In genomic region chr9:86943871-86944240, GRCh38 we compare ENCODE assay signal across 16 cellular contexts. TPM values are rescaled to one million over a fixed set of nuclear protein-coding genes. Genes with fewer than 3 reads are reported as not detected.
DNase-seq lines count a peak whose midpoint lies in the region; ATAC-seq and TF ChIP-seq lines count a peak whose summit lies in the region.
"Had no signal": no experiment of that assay in that cellular context is flagged by ENCODE, and none has a peak within 500 bp of the region (broad histone marks: within the 10 kb centered on the region; RNA-seq: fewer than 3 reads in every experiment).

No MANE protein-coding gene starts in this region.

- H3K79me2 ChIP-seq in neural progenitor cell (ENCODE audit: low read depth): peaks cover 39% of the 10 kb centered on the region

- H3F3A ChIP-seq in neural progenitor cell (ENCODE audit: low read depth): peaks cover 73% of the 10 kb centered on the region

- TF ChIP-seq CTCF in heart left ventricle (IDR thresholded peaks at IDR 0.05) (no peak), fibroblast of pulmonary artery (IDR thresholded peaks at IDR 0.05; ENCODE audit: low read length, missing control alignments) (no peak), neural progenitor cell (IDR thresholded peaks at IDR 0.05) (no peak), vagina (IDR thresholded peaks at IDR 0.05) (no peak)

- no peak overlapping the region for H3K9ac ChIP-seq in neural progenitor cell

- H3K4me1 ChIP-seq in heart left ventricle (peaks cover 0 to 32% (median 5%) of the 10 kb centered on the region in 12 donors), neural progenitor cell (peaks cover 55% of the 10 kb centered on the region), vagina (peaks cover 14% of the 10 kb centered on the region)

- ATAC-seq in heart left ventricle: no peak
- no peak for ATAC-seq in GM19463 (IDR thresholded peaks at IDR 0.05; ENCODE audit: unreplicated experiment)
- ATAC-seq: activated CD8-positive, alpha-beta T cell treated with anti-CD3 and anti-CD28 coated beads for 36 hours; activated T-cell treated with anti-CD3 and anti-CD28 coated beads, Interleukin-2, amount 50 U/mL, for 72 hours; HCT116; Panc1; right cardiac atrium had no signal

- peaks cover 0 to 63% (median 0%) of the 10 kb centered on the region in 9 donors for H3K27me3 ChIP-seq in heart left ventricle
- H3K27me3 ChIP-seq in neural progenitor cell: peaks cover 1% of the 10 kb centered on the region
- no peaks in the 10 kb centered on the region for H3K27me3 ChIP-seq in vagina
- H3K27me3 ChIP-seq: tibial artery had no signal

- H3K27me3 Mint-ChIP-seq in neural progenitor cell (ENCODE audit: insufficient read depth, low read depth): peaks cover 6% of the 10 kb centered on the region

- intact Hi-C loops in heart left ventricle (cut with DNase I) (loop anchor here in 8 of 10 donors (10.0 kb wide), 9 partner anchors 141 to 459 kb away; no protein-coding TSS in a partner anchor), cardiac septum (cut with DNase I) (loop anchor here (10.0 kb wide), 3 partner anchors 121 to 459 kb away; no protein-coding TSS in a partner anchor), vagina (cut with DNase I) (loop anchor here (10.0 kb wide), 3 partner anchors 201 to 459 kb away; no protein-coding TSS in a partner anchor)

- DNase-seq in heart left ventricle (no peak), cardiac septum (ENCODE audit: low spot score) (no peak), fibroblast of pulmonary artery (ENCODE audit: low read depth) (no peak), neural progenitor cell (ENCODE audit: low spot score) (no peak), vagina (ENCODE audit: extremely low spot score in 2 of 2) (no peak), CD1c-positive myeloid dendritic cell (ENCODE audit: extremely low spot score) (no peak), NCI-H69 (lab: John Stamatoyannopoulos, UW) (no peak)
- DNase-seq: activated CD8-positive, alpha-beta T cell treated with anti-CD3 and anti-CD28 coated beads for 36 hours; activated T-cell treated with anti-CD3 and anti-CD28 coated beads, Interleukin-2, amount 50 U/mL, for 72 hours; NCI-H1092; stimulated activated CD4-positive, alpha-beta T cell treated with anti-CD3 and anti-CD28 coated beads, Interleukin-4, amount 100 ng/mL, for 24 hours had no signal

- peaks cover 63% of the 10 kb centered on the region for H3K4me1 Mint-ChIP-seq in neural progenitor cell

- peak overlapping the region in 2 of 12 donors; percentile 18 to 92 for H3K27ac ChIP-seq in heart left ventricle
- H3K27ac ChIP-seq in neural progenitor cell: peak overlapping the region; percentile 84
- H3K27ac ChIP-seq in vagina: no peak overlapping the region

- TF ChIP-seq POLR2A in heart left ventricle (IDR thresholded peaks at IDR 0.05) (no peak), vagina (IDR thresholded peaks at IDR 0.05) (no peak)

- 79 to 91% (median 80%) methylated on average over 1 of the region's 1 CpG for WGBS in heart left ventricle, 4 donors

- H3K36me3 Mint-ChIP-seq in neural progenitor cell: peaks cover 8% of the 10 kb centered on the region

- no peaks in the 10 kb centered on the region for H3K9me3 ChIP-seq in heart left ventricle
- H3K9me3 ChIP-seq in neural progenitor cell (ENCODE audit: low read depth): no peaks in the 10 kb centered on the region
- H3K9me3 ChIP-seq in vagina: no peaks in the 10 kb centered on the region
- H3K9me3 ChIP-seq: tibial artery had no signal

- H4K20me1 ChIP-seq in neural progenitor cell (ENCODE audit: low read depth): peaks cover 34% of the 10 kb centered on the region

- H3K36me3 ChIP-seq in heart left ventricle (no peaks in the 10 kb centered on the region), neural progenitor cell (peaks cover 5% of the 10 kb centered on the region), vagina (no peaks in the 10 kb centered on the region)
- H3K36me3 ChIP-seq: tibial artery had no signal

- H3K4me3 ChIP-seq in heart left ventricle (peak overlapping the region in 7 of 12 donors; percentile 1 to 92 (median 82)), fibroblast of pulmonary artery (replicated peaks; ENCODE audit: low read depth, low read length) (peak overlapping the region; percentile 90), neural progenitor cell (peak overlapping the region; percentile 97), vagina (peak overlapping the region; percentile 14 to 81)

- no peak overlapping the region for H2AFZ ChIP-seq in neural progenitor cell (replicated peaks)

- peak overlapping the region; percentile 98 for H3K4me2 ChIP-seq in neural progenitor cell

- peak overlapping the region; percentile 91 for H3K27ac Mint-ChIP-seq in neural progenitor cell
- H3K27ac Mint-ChIP-seq: activated CD8-positive, alpha-beta T cell treated with anti-CD3 and anti-CD28 coated beads for 36 hours; activated T-cell treated with anti-CD3 and anti-CD28 coated beads, Interleukin-2, amount 50 U/mL, for 72 hours had no signal

- H3K4me3 Mint-ChIP-seq in neural progenitor cell: peak overlapping the region; percentile 98
- H3K4me3 Mint-ChIP-seq: activated CD8-positive, alpha-beta T cell treated with anti-CD3 and anti-CD28 coated beads for 36 hours; activated T-cell treated with anti-CD3 and anti-CD28 coated beads, Interleukin-2, amount 50 U/mL, for 72 hours had no signal

- H3K9me3 Mint-ChIP-seq in neural progenitor cell: peaks cover 5% of the 10 kb centered on the region
- H3K9me3 Mint-ChIP-seq: activated CD8-positive, alpha-beta T cell treated with anti-CD3 and anti-CD28 coated beads for 36 hours; activated T-cell treated with anti-CD3 and anti-CD28 coated beads, Interleukin-2, amount 50 U/mL, for 72 hours had no signal

RNA-seq across cellular contexts. Expression of gene GAS1, which starts 3.5 kb away (rescaled TPM):
- total RNA-seq in heart left ventricle (10 to 100 TPM in 4 of 9 donors, 1 to 10 TPM in 5; 3.3 to 55.7 (median 7.3) TPM), cardiac septum (9.0 TPM), neural progenitor cell (ENCODE audit: low replicate concordance) (68.1 and 104 TPM in 2 replicates), vagina (163 TPM)
- polyA plus RNA-seq in heart left ventricle: 1 to 10 TPM; 5.5 to 5.9 TPM
